ENCODE assay signal across 8 cellular contexts in the genomic region with DNA sequence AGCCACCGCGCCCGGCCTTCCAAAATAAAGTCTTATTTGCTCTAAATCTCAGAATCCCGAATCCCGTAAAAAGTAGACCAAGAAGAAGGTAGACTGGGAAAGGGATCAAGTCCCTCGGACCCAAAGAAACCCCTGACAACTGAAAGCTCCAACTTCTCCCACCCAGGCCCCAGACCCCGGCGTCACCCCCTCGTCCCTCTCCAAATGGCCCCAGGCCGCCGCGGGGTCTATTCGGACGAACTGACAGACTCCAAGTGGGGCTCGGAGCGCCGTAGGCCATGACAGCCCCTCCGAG. TPM values are rescaled to one million over a fixed set of nuclear protein-coding genes. Genes with fewer than 3 reads are reported as not detected.
A peak's percentile ranks its signal among the peaks of the same experiment; 100 is the strongest.
DNase-seq lines count a peak whose midpoint lies in the region; ATAC-seq and TF ChIP-seq lines count a peak whose summit lies in the region.

No MANE protein-coding gene starts in this region.

- no peak for TF ChIP-seq CTCF in AG04450 (IDR thresholded peaks at IDR 0.05; ENCODE audit: low read depth, low read length)
- 0 out of 2 replicates have a peak, but pooled peaks have one; percentile 3 for TF ChIP-seq CTCF in KMS-11 (conservative IDR thresholded peaks at IDR 0.05; ENCODE audit: low read depth, low read length)
- TF ChIP-seq CTCF in chondrocyte (IDR thresholded peaks at IDR 0.05): no peak

- H3K4me3 Mint-ChIP-seq in chondrocyte (ENCODE audit: unreplicated experiment): peak overlapping the region; percentile 100
- H3K4me3 Mint-ChIP-seq in naive B cell: peak overlapping the region; percentile 90 to 100 (median 96)

- CTCF ChIA-PET in AG04450 (lab: Charles Lee): interaction anchor here (1.7 to 1.8 kb wide), 2 partner anchors 61 to 282 kb away, joined by 5 to 6 read pairs; a partner anchor contains a TSS

- H3K27me3 Mint-ChIP-seq in chondrocyte (ENCODE audit: low read depth) (no peaks in the 10 kb centered on the region), naive B cell (no peaks in the 10 kb centered on the region)

- H3K27ac Mint-ChIP-seq in chondrocyte (ENCODE audit: unreplicated experiment) (peak overlapping the region; percentile 100), naive B cell (peak overlapping the region; percentile 97 to 100 (median 99))

- peak overlapping the region; percentile 96 for H3K9ac ChIP-seq in KMS-11

- H3K27ac ChIP-seq in AG04450 (ENCODE audit: low read depth, low read length): peak overlapping the region; percentile 97
- H3K27ac ChIP-seq in KMS-11: peak overlapping the region; percentile 84

- H3K4me3 ChIP-seq in AG04450 (ENCODE audit: low read depth, low read length) (peak overlapping the region; percentile 91), KMS-11 (IDR thresholded peaks at IDR 0.05; ENCODE audit: insufficient read depth, low read depth, low read length) (no peak overlapping the region)

- no peak overlapping the region for H2AFZ ChIP-seq in KMS-11 (ENCODE audit: low read depth)

- H3K9me3 Mint-ChIP-seq in chondrocyte (ENCODE audit: low read depth) (no peaks in the 10 kb centered on the region), naive B cell (no peaks in the 10 kb centered on the region)

- peaks cover 33% of the 10 kb centered on the region for H4K20me1 ChIP-seq in KMS-11 (ENCODE audit: insufficient read depth)

- ATAC-seq in naive B cell (ENCODE audit: low read depth in 2 of 2): no peak
- no peak for ATAC-seq in HG02885 (IDR thresholded peaks at IDR 0.05; ENCODE audit: poor library complexity, unreplicated experiment)
- no peak for ATAC-seq in esophagus mucosa

- no peaks in the 10 kb centered on the region; the same call in 1 of the 2 replicates for H3K9me3 ChIP-seq in AG04450 (ENCODE audit: control insufficient read depth, insufficient read depth, low read length)

- H3K79me2 ChIP-seq in KMS-11 (ENCODE audit: insufficient read depth, low read depth): peaks cover 54% of the 10 kb centered on the region

- H3K4me1 Mint-ChIP-seq in chondrocyte (ENCODE audit: low read depth) (peaks cover 46% of the 10 kb centered on the region), naive B cell (peaks cover 37 to 51% (median 43%) of the 10 kb centered on the region in 3 donors)

- no peaks in the 10 kb centered on the region; the same call in 1 of the 2 replicates for H3K36me3 ChIP-seq in KMS-11 (ENCODE audit: insufficient read depth)

- peaks cover 37% of the 10 kb centered on the region for H3K4me1 ChIP-seq in KMS-11 (ENCODE audit: low read depth, poor library complexity, severe bottlenecking)

- H3K27me3 ChIP-seq in AG04450 (ENCODE audit: control insufficient read depth, insufficient read depth, low read length): no peaks in the 10 kb centered on the region
- no peaks in the 10 kb centered on the region for H3K27me3 ChIP-seq in KMS-11 (ENCODE audit: insufficient read depth, low read depth)

- H3K4me2 ChIP-seq in KMS-11: peak overlapping the region; percentile 91

- POLR2A ChIA-PET in AG04450 (lab: Yijun Ruan, JAX): interaction anchor here (1.0 kb wide), 1 partner anchor 282 kb away, joined by 3 read pairs; a partner anchor contains a TSS

- H3K36me3 Mint-ChIP-seq in chondrocyte (ENCODE audit: low read depth) (peaks cover 9% of the 10 kb centered on the region), naive B cell (peaks cover 5 to 15% of the 10 kb centered on the region in 2 donors)

- DNase-seq in AG04450 (ENCODE audit: low read depth, low spot score): no peak
- DNase-seq in chondrocyte (ENCODE audit: low spot score): no peak
- DNase-seq in naive B cell: no peak
- DNase-seq in SW 1271 (lab: John Stamatoyannopoulos, UW): no peak
- DNase-seq in cerebellar cortex (ENCODE audit: low spot score): no peak

RNA-seq across cellular contexts. Expression of a gene that starts 0.5 kb away (rescaled TPM):
- polyA plus RNA-seq in AG04450 (2011; rRNA removed) (25.7 and 33.7 TPM in 2 replicates), naive B cell (ENCODE audit: low read depth in 6 of 6) (100 to 1,000 TPM; 110 to 169 (median 132) TPM)
- polyA minus RNA-seq in AG04450 (2011; rRNA and poly(A)+ RNA removed): 28.9 and 33.8 TPM in 2 replicates
- total RNA-seq in chondrocyte (51.4 to 58.5 TPM (median 51.8 TPM) in 3 replicates), esophagus mucosa (59.6 TPM)

RNA-seq across cellular contexts. Expression of a gene that starts 14.4 kb away (rescaled TPM):
- polyA plus RNA-seq in AG04450 (2011; rRNA removed): 37.5 and 43.4 TPM in 2 replicates
- polyA minus RNA-seq in AG04450 (2011; rRNA and poly(A)+ RNA removed): 78.2 and 99.3 TPM in 2 replicates
- 112 to 204 TPM (median 195 TPM) in 3 replicates for total RNA-seq in chondrocyte
- 10 to 100 TPM; 37.1 to 67.9 (median 48.0) TPM for polyA plus RNA-seq in naive B cell (ENCODE audit: low read depth in 6 of 6)
- 10.5 TPM for total RNA-seq in esophagus mucosa

RNA-seq across cellular contexts. Expression of a gene that starts 37.4 kb away (rescaled TPM):
- polyA plus RNA-seq in AG04450 (2011; rRNA removed) (19.5 and 21.9 TPM in 2 replicates), naive B cell (ENCODE audit: low read depth in 6 of 6) (10 to 100 TPM; 17.8 to 41.1 (median 31.9) TPM)
- polyA minus RNA-seq in AG04450 (2011; rRNA and poly(A)+ RNA removed): 20.8 and 25.7 TPM in 2 replicates
- total RNA-seq in chondrocyte (1.8 to 12.7 TPM (median 10.7 TPM) in 3 replicates), esophagus mucosa (4.8 TPM)

RNA-seq across cellular contexts. Expression of a gene that starts 56.5 kb away (rescaled TPM):
- polyA plus RNA-seq in AG04450 (2011; rRNA removed) (0.72 and 1.0 TPM in 2 replicates), naive B cell (ENCODE audit: low read depth in 6 of 6) (not detected)
- 0.52 and 0.69 TPM in 2 replicates for polyA minus RNA-seq in AG04450 (2011; rRNA and poly(A)+ RNA removed)
- total RNA-seq in chondrocyte (0.29 to 1.6 TPM (median 1.4 TPM) in 3 replicates), esophagus mucosa (0.44 TPM)
